In genomic region chr11:35111171-35112055, GRCh38 we compare ENCODE assay signal across 8 cellular contexts. TPM values are rescaled to one million over a fixed set of nuclear protein-coding genes. Genes with fewer than 3 reads are reported as not detected.
A peak's percentile ranks its signal among the peaks of the same experiment; 100 is the strongest.
DNase-seq lines count a peak whose midpoint lies in the region; ATAC-seq lines count a peak whose summit lies in the region.

No MANE protein-coding gene starts in this region.

- H3K79me1 ChIP-seq in trophoblast cell (ENCODE audit: low read length) = no peaks in the 10 kb centered on the region

- no peak overlapping the region for H4K91ac ChIP-seq in trophoblast cell (ENCODE audit: low read depth, low read length)

- no peaks in the 10 kb centered on the region for H3K36me3 Mint-ChIP-seq in effector memory CD8-positive, alpha-beta T cell (ENCODE audit: insufficient read depth)
- H3K36me3 Mint-ChIP-seq in activated T-helper 2 cell treated with anti-CD3 and anti-CD28 coated beads, Interferon-gamma antibody, Interleukin-2, Interleukin-4, amounts not matched to agents 10 μg/mL and 5 μg/mL and 100 μg/mL, durations not matched to agents 14 hours and 24 hours and 36 hours (ENCODE audit: low read depth) = no peaks in the 10 kb centered on the region

- no peak overlapping the region for H2BK120ac ChIP-seq in trophoblast cell (ENCODE audit: insufficient read depth, low read length, poor library complexity)

- no peak overlapping the region for H2AK5ac ChIP-seq in trophoblast cell (ENCODE audit: low read length)

- H2AFZ ChIP-seq in trophoblast cell (ENCODE audit: insufficient read depth, low read length, poor library complexity) = no peak overlapping the region

- no peak for ATAC-seq in effector memory CD8-positive, alpha-beta T cell (replicated peaks)
- ATAC-seq in GM19395 (IDR thresholded peaks at IDR 0.05; ENCODE audit: unreplicated experiment) = no peak

- intact Hi-C loops in activated T-helper 2 cell treated with anti-CD3 and anti-CD28 coated beads, Interferon-gamma antibody, Interleukin-2, Interleukin-4, amounts not matched to agents 10 μg/mL and 5 μg/mL and 100 μg/mL, durations not matched to agents 14 hours and 24 hours and 36 hours (cut with micrococcal nuclease) = no loop called here

- H2BK5ac ChIP-seq in trophoblast cell (ENCODE audit: low read depth, low read length, poor library complexity) = no peak overlapping the region

- H2BK12ac ChIP-seq in trophoblast cell (ENCODE audit: low read length) = no peak overlapping the region

- no peak overlapping the region for H3K9ac ChIP-seq in trophoblast cell (ENCODE audit: low read length)

- no peak overlapping the region for H3K23ac ChIP-seq in trophoblast cell (ENCODE audit: low read length)

- no CpG with 5 or more reads among the region's 4 CpGs for WGBS in trophoblast cell (ENCODE audit: extremely low coverage, insufficient coverage, insufficient read length)

- H3K36me3 ChIP-seq in trophoblast cell (ENCODE audit: control insufficient read depth in 1 of 2, insufficient read depth in 2 of 2, low read length in 2 of 2) = no peaks in the 10 kb centered on the region

- H3K27me3 ChIP-seq in trophoblast cell (ENCODE audit: insufficient read depth, low read length) = peaks cover 2% of the 10 kb centered on the region

- H4K8ac ChIP-seq in trophoblast cell (ENCODE audit: low read depth, low read length) = no peak overlapping the region

- no peak overlapping the region for H4K12ac ChIP-seq in trophoblast cell (ENCODE audit: low read depth, low read length)

- no peak overlapping the region for H3K4ac ChIP-seq in trophoblast cell (ENCODE audit: low read depth, low read length)

- H3K14ac ChIP-seq in trophoblast cell (ENCODE audit: low read length) = no peak overlapping the region

- H3K79me2 ChIP-seq in trophoblast cell (ENCODE audit: control insufficient read depth, insufficient read depth, low read length, poor library complexity) = no peaks in the 10 kb centered on the region

- no peaks in the 10 kb centered on the region for H3K27me3 Mint-ChIP-seq in effector memory CD8-positive, alpha-beta T cell
- H3K27me3 Mint-ChIP-seq in activated T-helper 2 cell treated with anti-CD3 and anti-CD28 coated beads, Interferon-gamma antibody, Interleukin-2, Interleukin-4, amounts not matched to agents 10 μg/mL and 5 μg/mL and 100 μg/mL, durations not matched to agents 14 hours and 24 hours and 36 hours (ENCODE audit: low read depth) = peaks cover 35% of the 10 kb centered on the region

- H3K4me1 ChIP-seq in trophoblast cell (ENCODE audit: control insufficient read depth in 1 of 2, insufficient read depth in 2 of 2, low read length in 2 of 2) = no peaks in the 10 kb centered on the region

- peaks cover 29 to 37% of the 10 kb centered on the region in 2 donors for H3K4me1 Mint-ChIP-seq in effector memory CD8-positive, alpha-beta T cell (ENCODE audit: low read depth in 2 of 2)
- peaks cover 32% of the 10 kb centered on the region for H3K4me1 Mint-ChIP-seq in activated T-helper 2 cell treated with anti-CD3 and anti-CD28 coated beads, Interferon-gamma antibody, Interleukin-2, Interleukin-4, amounts not matched to agents 10 μg/mL and 5 μg/mL and 100 μg/mL, durations not matched to agents 14 hours and 24 hours and 36 hours (ENCODE audit: low read depth)

- H3K9me3 Mint-ChIP-seq in effector memory CD8-positive, alpha-beta T cell = no peaks in the 10 kb centered on the region
- no peaks in the 10 kb centered on the region for H3K9me3 Mint-ChIP-seq in activated T-helper 2 cell treated with anti-CD3 and anti-CD28 coated beads, Interferon-gamma antibody, Interleukin-2, Interleukin-4, amounts not matched to agents 10 μg/mL and 5 μg/mL and 100 μg/mL, durations not matched to agents 14 hours and 24 hours and 36 hours

- H3K27ac ChIP-seq in trophoblast cell (ENCODE audit: low read depth, low read length) = no peak overlapping the region

- DNase-seq in GM03348 (ENCODE audit: low spot score) (peak; percentile 89), OCI-M1 (lab: John Stamatoyannopoulos, UW) (peak; percentile 54), trophoblast cell (peak; percentile 27 to 55), C1 segment of cervical spinal cord (lab: John Stamatoyannopoulos, UW) (no peak), DMS53 treated with DMSO at 0.1 percent for 48 hours (lab: John Stamatoyannopoulos, UW; ENCODE audit: unreplicated experiment) (no peak)
- DNase-seq in effector memory CD8-positive, alpha-beta T cell = no peak
- DNase-seq in activated T-helper 2 cell treated with anti-CD3 and anti-CD28 coated beads, Interferon-gamma antibody, Interleukin-2, Interleukin-4, amounts not matched to agents 10 μg/mL and 5 μg/mL and 100 μg/mL, durations not matched to agents 14 hours and 24 hours and 36 hours (ENCODE audit: low spot score) = no peak

- H3K4me3 ChIP-seq in trophoblast cell (ENCODE audit: low read depth, low read length) = no peak overlapping the region

- H3K9me3 ChIP-seq in trophoblast cell (ENCODE audit: insufficient read depth, low read depth, low read length) = no peaks in the 10 kb centered on the region

- no peak overlapping the region for H3K18ac ChIP-seq in trophoblast cell (ENCODE audit: low read length)

- H3K4me3 Mint-ChIP-seq in effector memory CD8-positive, alpha-beta T cell = peak overlapping the region; percentile 45 to 51
- no peak overlapping the region for H3K4me3 Mint-ChIP-seq in activated T-helper 2 cell treated with anti-CD3 and anti-CD28 coated beads, Interferon-gamma antibody, Interleukin-2, Interleukin-4, amounts not matched to agents 10 μg/mL and 5 μg/mL and 100 μg/mL, durations not matched to agents 14 hours and 24 hours and 36 hours (ENCODE audit: low read depth)

- H3K4me2 ChIP-seq in trophoblast cell (ENCODE audit: low read length) = no peak overlapping the region

- peak overlapping the region; percentile 54 to 82 for H3K27ac Mint-ChIP-seq in effector memory CD8-positive, alpha-beta T cell
- H3K27ac Mint-ChIP-seq in activated T-helper 2 cell treated with anti-CD3 and anti-CD28 coated beads, Interferon-gamma antibody, Interleukin-2, Interleukin-4, amounts not matched to agents 10 μg/mL and 5 μg/mL and 100 μg/mL, durations not matched to agents 14 hours and 24 hours and 36 hours = no peak overlapping the region

RNA-seq across cellular contexts. Expression of gene CD44, which starts 27.6 kb away (rescaled TPM):
- 15.1 and 16.7 TPM in 2 replicates for polyA plus RNA-seq in trophoblast cell (2013)
- total RNA-seq in activated T-helper 2 cell treated with anti-CD3 and anti-CD28 coated beads, Interferon-gamma antibody, Interleukin-2, Interleukin-4, amounts not matched to agents 10 μg/mL and 5 μg/mL and 100 μg/mL, durations not matched to agents 14 hours and 24 hours and 36 hours = 232 and 249 TPM in 2 replicates

Comparison
In these comparisons a context has a peak if more than half of its experiments do, and no peak if none do; other contexts are left out.
1. DNase-seq: peak in GM03348 (single experiment), OCI-M1 (single experiment) and trophoblast cell (2 of 2); none in effector memory CD8-positive, alpha-beta T cell (0 of 3), C1 segment of cervical spinal cord (0 of 14), activated T-helper 2 cell treated with anti-CD3 and anti-CD28 coated beads, Interferon-gamma antibody, Interleukin-2, Interleukin-4, amounts not matched to agents 10 μg/mL and 5 μg/mL and 100 μg/mL, durations not matched to agents 14 hours and 24 hours and 36 hours (single experiment) and DMS53 treated with DMSO at 0.1 percent for 48 hours (single experiment).